21 cellular contexts compared by ENCODE assay signal in the genomic region with DNA sequence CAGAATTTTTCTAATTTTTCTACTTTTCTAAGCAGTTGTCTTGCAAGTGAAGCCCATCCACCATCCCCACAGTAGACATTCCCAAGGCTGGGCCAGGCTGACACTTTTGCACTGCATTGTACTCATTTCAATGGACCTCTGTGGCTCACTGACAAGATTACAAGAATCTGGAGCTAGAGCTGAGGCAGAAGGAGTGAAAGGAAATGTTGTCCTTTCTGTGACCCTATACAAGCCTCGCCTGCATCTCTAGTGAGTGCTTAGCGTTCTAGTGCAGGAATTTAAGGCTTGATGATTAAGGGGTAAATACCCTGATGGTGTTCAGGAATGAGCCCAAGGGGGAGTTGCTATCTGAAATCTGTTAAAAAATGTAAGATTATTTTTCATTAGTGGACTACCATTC. TPM values are rescaled to one million over a fixed set of nuclear protein-coding genes. Genes with fewer than 3 reads are reported as not detected.
DNase-seq lines count a peak whose midpoint lies in the region; ATAC-seq and TF ChIP-seq lines count a peak whose summit lies in the region.
"Had no signal": no experiment of that assay in that cellular context is flagged by ENCODE, and none has a peak within 500 bp of the region (broad histone marks: within the 10 kb centered on the region; RNA-seq: fewer than 3 reads in every experiment).

No MANE protein-coding gene starts in this region.

- DNase-seq in BJ (ENCODE audit: low read depth): peak; percentile 43
- peak; percentile 20 to 44 for DNase-seq in cardiac fibroblast (ENCODE audit: low read depth in 2 of 2)
- DNase-seq in osteoblast (ENCODE audit: insufficient read length, low spot score, missing footprints): peak; percentile 64
- no peak for DNase-seq in HCEC 1CT
- DNase-seq in hepatocyte (ENCODE audit: low spot score): no peak
- no peak for DNase-seq in WTC11 (ENCODE audit: low spot score)
- DNase-seq: AML-193, COR-L47, DMS53, GOT3, KG1, MG63, NCI-H1092, NCI-H146, NCI-H2081, NCI-H524, PC-9, SJCRH30 had no signal

- H3K9ac ChIP-seq in Loucy (ENCODE audit: low read depth, low read length, poor library complexity, severe bottlenecking): no peak overlapping the region

- 58% methylated on average over 2 of the region's 2 CpGs for WGBS in hepatocyte (ENCODE audit: low lambda C conversion rate, missing lambda C conversion rate)

- no peak overlapping the region for H3K4me3 ChIP-seq in BJ (ENCODE audit: low read depth, low read length)
- H3K4me3 ChIP-seq in Loucy (ENCODE audit: low read length, poor library complexity, severe bottlenecking): no peak overlapping the region
- H3K4me3 ChIP-seq in cardiac fibroblast (replicated peaks in 1 of 2; ENCODE audit: low read depth in 2 of 2, low read length in 2 of 2): no peak overlapping the region
- H3K4me3 ChIP-seq in osteoblast (ENCODE audit: insufficient read depth, low read length): no peak overlapping the region
- no peak overlapping the region for H3K4me3 ChIP-seq in hepatocyte
- H3K4me3 ChIP-seq: GM12878, MG63, PC-9, SJCRH30 had no signal

- H3K36me3 ChIP-seq in BJ (ENCODE audit: control insufficient read depth, insufficient read depth, low read length) (peaks cover 22% of the 10 kb centered on the region), Loucy (ENCODE audit: insufficient read depth, low read length) (peaks cover 53% of the 10 kb centered on the region; the same call in 1 of the 2 replicates), osteoblast (ENCODE audit: insufficient read depth, low read length) (peaks cover 66% of the 10 kb centered on the region), hepatocyte (replicated peaks; ENCODE audit: insufficient read depth, low read depth) (no peaks in the 10 kb centered on the region)

- peaks cover 19% of the 10 kb centered on the region for H3K4me1 ChIP-seq in Loucy (ENCODE audit: insufficient read depth, low read length, poor library complexity, severe bottlenecking)
- peaks cover 22% of the 10 kb centered on the region for H3K4me1 ChIP-seq in osteoblast (ENCODE audit: insufficient read depth, low read length)
- no peaks in the 10 kb centered on the region for H3K4me1 ChIP-seq in hepatocyte (ENCODE audit: insufficient read depth)
- H3K4me1 ChIP-seq: SJCRH30 had no signal

- no peak for TF ChIP-seq POLR2A in GM18505 (IDR thresholded peaks at IDR 0.05; ENCODE audit: borderline replicate concordance, extremely low read depth, insufficient read depth, insufficient read length)

- no peak overlapping the region for H3K27ac ChIP-seq in osteoblast (ENCODE audit: low read depth, low read length)
- H3K27ac ChIP-seq in hepatocyte: no peak overlapping the region
- H3K27ac ChIP-seq: PC-9, SJCRH30 had no signal

- H3K9me3 Mint-ChIP-seq in WTC11: no peaks in the 10 kb centered on the region

- H3K27ac Mint-ChIP-seq in WTC11: no peak overlapping the region

- peaks cover 29% of the 10 kb centered on the region for H4K20me1 ChIP-seq in Loucy (ENCODE audit: insufficient read depth, low read length, poor library complexity, severe bottlenecking)
- peaks cover 67% of the 10 kb centered on the region for H4K20me1 ChIP-seq in osteoblast (ENCODE audit: insufficient read depth, low read length)
- H4K20me1 ChIP-seq in hepatocyte (ENCODE audit: insufficient read depth, poor library complexity, severe bottlenecking): peaks cover 45% of the 10 kb centered on the region

- H2AFZ ChIP-seq in Loucy (ENCODE audit: low read length) (no peak overlapping the region), osteoblast (ENCODE audit: low read length) (no peak overlapping the region), hepatocyte (no peak overlapping the region)
- H2AFZ ChIP-seq: PC-9 had no signal

- peaks cover 3% of the 10 kb centered on the region; the same call in 1 of the 2 replicates for H3K4me1 Mint-ChIP-seq in WTC11

- TF ChIP-seq CTCF in BJ (IDR thresholded peaks at IDR 0.05; ENCODE audit: insufficient read depth, low read depth, low read length) (no peak), Loucy (conservative IDR thresholded peaks at IDR 0.05; ENCODE audit: low read length) (no peak), cardiac fibroblast (IDR thresholded peaks at IDR 0.05; ENCODE audit: low read depth, low read length) (no peak), osteoblast (IDR thresholded peaks at IDR 0.05; ENCODE audit: extremely low read depth, low read depth, low read length) (no peak), hepatocyte (IDR thresholded peaks at IDR 0.05; ENCODE audit: poor library complexity) (no peak), WTC11 (IDR thresholded peaks at IDR 0.05) (no peak)

- H3K9me2 ChIP-seq in Loucy (replicated peaks; ENCODE audit: low read depth, low read length): no peaks in the 10 kb centered on the region
- no peaks in the 10 kb centered on the region for H3K9me2 ChIP-seq in hepatocyte (replicated peaks; ENCODE audit: insufficient read depth)

- no peaks in the 10 kb centered on the region for H3K9me3 ChIP-seq in Loucy (ENCODE audit: insufficient read depth, low read depth, low read length)
- no peaks in the 10 kb centered on the region for H3K9me3 ChIP-seq in osteoblast (ENCODE audit: low read depth, low read length)
- no peaks in the 10 kb centered on the region for H3K9me3 ChIP-seq in hepatocyte (ENCODE audit: low read depth)
- H3K9me3 ChIP-seq: MG63, SJCRH30 had no signal

- POLR2A ChIA-PET in BJ (lab: Charles Lee) (no interaction called here), WTC11 (lab: Charles Lee) (no interaction called here)

- H3K27me3 Mint-ChIP-seq in WTC11 (ENCODE audit: low read depth): no peaks in the 10 kb centered on the region

- CTCF ChIA-PET in BJ (lab: Yijun Ruan, JAX): no interaction called here
- CTCF ChIA-PET in WTC11 (lab: Charles Lee): no interaction called here

- peaks cover 58% of the 10 kb centered on the region for H3K36me3 Mint-ChIP-seq in WTC11

- H3K27me3 ChIP-seq in BJ (ENCODE audit: control insufficient read depth, insufficient read depth, low read length) (no peaks in the 10 kb centered on the region), Loucy (ENCODE audit: insufficient read depth, low read length, poor library complexity, severe bottlenecking) (no peaks in the 10 kb centered on the region), osteoblast (ENCODE audit: insufficient read depth, low read length) (no peaks in the 10 kb centered on the region), hepatocyte (no peaks in the 10 kb centered on the region)
- H3K27me3 ChIP-seq: MG63, SJCRH30 had no signal

- no peak for ATAC-seq in GM18505 (IDR thresholded peaks at IDR 0.05; ENCODE audit: unreplicated experiment)
- ATAC-seq in WTC11: no peak
- ATAC-seq: GM12878 had no signal

- H3K4me3 Mint-ChIP-seq in WTC11: no peak overlapping the region

- peaks cover 37% of the 10 kb centered on the region for H3K79me2 ChIP-seq in Loucy (ENCODE audit: insufficient read depth, low read length)
- peaks cover 27% of the 10 kb centered on the region for H3K79me2 ChIP-seq in osteoblast (ENCODE audit: insufficient read depth, low read length)
- H3K79me2 ChIP-seq in hepatocyte: peaks cover 23% of the 10 kb centered on the region

- H3K4me2 ChIP-seq in Loucy (ENCODE audit: low read depth, low read length, poor library complexity, severe bottlenecking) (peak overlapping the region; percentile 13), osteoblast (ENCODE audit: insufficient read depth, low read length) (no peak overlapping the region), hepatocyte (no peak overlapping the region)
- H3K4me2 ChIP-seq: PC-9 had no signal

- H3F3A ChIP-seq in Loucy (ENCODE audit: low read depth): no peaks in the 10 kb centered on the region

TF ChIP-seq in WTC11, 78 proteins besides CTCF, POLR2A, EP300 and RAD21 (continues in another document):
- TF ChIP-seq, protein P1, sequence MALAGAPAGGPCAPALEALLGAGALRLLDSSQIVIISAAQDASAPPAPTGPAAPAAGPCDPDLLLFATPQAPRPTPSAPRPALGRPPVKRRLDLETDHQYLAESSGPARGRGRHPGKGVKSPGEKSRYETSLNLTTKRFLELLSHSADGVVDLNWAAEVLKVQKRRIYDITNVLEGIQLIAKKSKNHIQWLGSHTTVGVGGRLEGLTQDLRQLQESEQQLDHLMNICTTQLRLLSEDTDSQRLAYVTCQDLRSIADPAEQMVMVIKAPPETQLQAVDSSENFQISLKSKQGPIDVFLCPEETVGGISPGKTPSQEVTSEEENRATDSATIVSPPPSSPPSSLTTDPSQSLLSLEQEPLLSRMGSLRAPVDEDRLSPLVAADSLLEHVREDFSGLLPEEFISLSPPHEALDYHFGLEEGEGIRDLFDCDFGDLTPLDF (CRISPR knock-in tag; IDR thresholded peaks at IDR 0.05): no peak
- TF ChIP-seq NFATC4 (CRISPR knock-in tag; IDR thresholded peaks at IDR 0.05) (no peak), MYBL2 (CRISPR knock-in tag; IDR thresholded peaks at IDR 0.05) (no peak), NFYB (CRISPR knock-in tag; conservative IDR thresholded peaks at IDR 0.05; ENCODE audit: low read depth) (no peak), ESRRA (CRISPR knock-in tag; IDR thresholded peaks at IDR 0.05; ENCODE audit: borderline replicate concordance) (no peak), CREB1 (CRISPR knock-in tag; IDR thresholded peaks at IDR 0.05) (no peak), TCF7 (CRISPR knock-in tag; IDR thresholded peaks at IDR 0.05; ENCODE audit: low read depth) (no peak), CBFB (CRISPR knock-in tag; IDR thresholded peaks at IDR 0.05; ENCODE audit: low read depth) (no peak), FOXP1 (CRISPR knock-in tag; IDR thresholded peaks at IDR 0.05; ENCODE audit: borderline replicate concordance) (no peak), NR3C1 (CRISPR knock-in tag; conservative IDR thresholded peaks at IDR 0.05; ENCODE audit: low read depth) (no peak), ZNF671 (CRISPR knock-in tag; IDR thresholded peaks at IDR 0.05) (no peak)
- TF ChIP-seq, protein P2, sequence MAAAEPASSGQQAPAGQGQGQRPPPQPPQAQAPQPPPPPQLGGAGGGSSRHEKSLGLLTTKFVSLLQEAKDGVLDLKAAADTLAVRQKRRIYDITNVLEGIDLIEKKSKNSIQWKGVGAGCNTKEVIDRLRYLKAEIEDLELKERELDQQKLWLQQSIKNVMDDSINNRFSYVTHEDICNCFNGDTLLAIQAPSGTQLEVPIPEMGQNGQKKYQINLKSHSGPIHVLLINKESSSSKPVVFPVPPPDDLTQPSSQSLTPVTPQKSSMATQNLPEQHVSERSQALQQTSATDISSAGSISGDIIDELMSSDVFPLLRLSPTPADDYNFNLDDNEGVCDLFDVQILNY (CRISPR knock-in tag; IDR thresholded peaks at IDR 0.05): no peak
- TF ChIP-seq, protein P3, sequence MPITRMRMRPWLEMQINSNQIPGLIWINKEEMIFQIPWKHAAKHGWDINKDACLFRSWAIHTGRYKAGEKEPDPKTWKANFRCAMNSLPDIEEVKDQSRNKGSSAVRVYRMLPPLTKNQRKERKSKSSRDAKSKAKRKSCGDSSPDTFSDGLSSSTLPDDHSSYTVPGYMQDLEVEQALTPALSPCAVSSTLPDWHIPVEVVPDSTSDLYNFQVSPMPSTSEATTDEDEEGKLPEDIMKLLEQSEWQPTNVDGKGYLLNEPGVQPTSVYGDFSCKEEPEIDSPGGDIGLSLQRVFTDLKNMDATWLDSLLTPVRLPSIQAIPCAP (CRISPR knock-in tag; IDR thresholded peaks at IDR 0.05): no peak

RNA-seq across cellular contexts. Expression of a gene that starts 6.3 kb away (rescaled TPM):
- polyA plus RNA-seq in BJ (2011; rRNA removed): 328 and 428 TPM in 2 replicates
- 256 and 294 TPM in 2 replicates for polyA minus RNA-seq in BJ (2011; rRNA and poly(A)+ RNA removed)
- total RNA-seq in osteoblast: 257 and 258 TPM in 2 replicates
- 248 and 262 TPM in 2 replicates for total RNA-seq in hepatocyte
- polyA plus RNA-seq in hepatocyte: 478 and 533 TPM in 2 replicates
- total RNA-seq in WTC11 (2021): 125 to 135 TPM (median 130 TPM) in 3 replicates

Comparison
In these comparisons a context has a peak if more than half of its experiments do, and no peak if none do; other contexts are left out.
1. DNase-seq: peak in BJ (single experiment), cardiac fibroblast (2 of 2) and osteoblast (single experiment); none in HCEC 1CT (single experiment), hepatocyte (single experiment) and WTC11 (single experiment).